In the genomic region with DNA sequence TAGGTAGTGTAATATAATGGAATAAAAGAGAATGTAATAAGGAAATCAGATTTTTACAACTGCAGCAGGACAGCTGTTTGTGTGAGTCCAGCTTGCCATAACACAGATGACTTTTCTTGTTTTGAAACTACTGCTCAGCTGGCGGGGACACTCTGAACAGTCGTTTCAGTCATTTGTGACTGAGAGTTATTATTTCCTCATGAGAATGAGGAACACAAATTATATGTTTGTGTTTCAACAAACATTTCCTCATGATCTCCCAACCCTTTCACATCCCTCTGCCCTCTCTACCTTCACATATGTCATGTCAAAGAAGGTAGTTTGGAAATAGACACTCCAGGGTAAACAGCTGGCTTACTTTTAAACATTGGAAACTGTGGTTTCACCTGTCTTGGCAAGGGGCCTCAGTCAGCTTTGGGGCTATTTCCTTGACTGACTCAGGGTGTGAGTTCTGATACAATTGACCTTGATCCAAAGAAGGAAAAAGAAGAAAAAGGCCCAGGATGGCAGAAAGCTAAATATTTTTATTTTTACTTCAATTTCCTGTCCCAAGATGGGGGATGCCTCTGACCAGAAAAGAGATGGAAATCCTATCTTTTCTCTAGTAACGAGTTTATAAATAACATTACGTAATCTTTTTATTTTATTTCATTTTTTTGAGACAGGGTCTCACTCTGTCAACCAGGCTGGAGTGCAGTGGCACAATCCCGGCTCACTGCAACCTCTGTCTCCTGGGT, we compare ENCODE assay signal across 8 cellular contexts. TPM values are rescaled to one million over a fixed set of nuclear protein-coding genes. Genes with fewer than 3 reads are reported as not detected.
DNase-seq lines count a peak whose midpoint lies in the region; ATAC-seq and TF ChIP-seq lines count a peak whose summit lies in the region.

No MANE protein-coding gene starts in this region.

- no peaks in the 10 kb centered on the region for H3K9me2 ChIP-seq in GM23338 (ENCODE audit: insufficient read depth)

- H3K9me3 ChIP-seq in breast epithelium: peaks cover 0 to 9% of the 10 kb centered on the region in 2 donors
- H3K9me3 ChIP-seq in muscle layer of duodenum (ENCODE audit: control insufficient read depth in 1 of 2, low read length in 2 of 2): peaks cover 0 to 11% of the 10 kb centered on the region in 2 donors
- H3K9me3 ChIP-seq in HAP-1: no peaks in the 10 kb centered on the region
- H3K9me3 ChIP-seq in endodermal cell (ENCODE audit: control insufficient read depth, low read length): peaks cover 5% of the 10 kb centered on the region

- ATAC-seq in GM18498 (IDR thresholded peaks at IDR 0.05; ENCODE audit: unreplicated experiment): peak; percentile 64
- no peak for ATAC-seq in GM23338

- DNase-seq in GM23338 (ENCODE audit: low spot score): no peak
- peak; percentile 71 for DNase-seq in MV-4-11 (lab: John Stamatoyannopoulos, UW)
- DNase-seq in breast epithelium (ENCODE audit: low spot score in 2 of 2): no peak
- no peak for DNase-seq in HAP-1 (ENCODE audit: low spot score in 2 of 2)
- no peak for DNase-seq in endodermal cell
- no peak for DNase-seq in COLO668 (lab: John Stamatoyannopoulos, UW; ENCODE audit: unreplicated experiment)

- in situ Hi-C loops in HAP-1 (cut with MboI; ENCODE audit: low sequenced_read_pairs): no loop called here

- H3K27me3 Mint-ChIP-seq in GM23338 (ENCODE audit: insufficient read depth, low read depth, poor library complexity) (peaks cover 10% of the 10 kb centered on the region), endodermal cell (ENCODE audit: insufficient read depth) (peaks cover 10% of the 10 kb centered on the region)

- H2AFZ ChIP-seq in GM23338: peak overlapping the region; percentile 81

- H3K4me1 ChIP-seq in GM23338 (ENCODE audit: insufficient read depth): no peaks in the 10 kb centered on the region
- no peaks in the 10 kb centered on the region for H3K4me1 ChIP-seq in breast epithelium
- H3K4me1 ChIP-seq in muscle layer of duodenum (ENCODE audit: control insufficient read depth in 1 of 2, insufficient read depth in 2 of 2, low read length in 2 of 2): peaks cover 0 to 12% of the 10 kb centered on the region in 2 donors
- no peaks in the 10 kb centered on the region for H3K4me1 ChIP-seq in HAP-1
- H3K4me1 ChIP-seq in endodermal cell (ENCODE audit: control insufficient read depth, insufficient read depth, low read length): peaks cover 4% of the 10 kb centered on the region

- no peak overlapping the region for H3K4me3 ChIP-seq in GM23338
- peak overlapping the region; percentile 45 to 66 (median 48) for H3K4me3 ChIP-seq in breast epithelium
- H3K4me3 ChIP-seq in muscle layer of duodenum (ENCODE audit: low read depth in 1 of 2, low read length in 2 of 2): peak overlapping the region; percentile 72 to 79
- H3K4me3 ChIP-seq in HAP-1: no peak overlapping the region
- H3K4me3 ChIP-seq in endodermal cell (ENCODE audit: low read length): no peak overlapping the region

- H3K36me3 Mint-ChIP-seq in GM23338 (ENCODE audit: low read depth): peaks cover 8% of the 10 kb centered on the region
- peaks cover 1% of the 10 kb centered on the region for H3K36me3 Mint-ChIP-seq in endodermal cell (ENCODE audit: low read depth)

- H3K27ac ChIP-seq in GM23338 (ENCODE audit: low read depth) (no peak overlapping the region), breast epithelium (peak overlapping the region; percentile 80 to 88), muscle layer of duodenum (ENCODE audit: low read length) (peak overlapping the region; percentile 86), endodermal cell (ENCODE audit: low read depth, low read length) (no peak overlapping the region)

- intact Hi-C loops in breast epithelium (cut with DNase I; ENCODE audit: low total_unique reads): no loop called here

- no peak overlapping the region for H3K9ac ChIP-seq in endodermal cell (ENCODE audit: extremely low read depth, low read length, poor library complexity, severe bottlenecking)

- H3K27me3 ChIP-seq in GM23338 (ENCODE audit: insufficient read depth) (no peaks in the 10 kb centered on the region), breast epithelium (no peaks in the 10 kb centered on the region), muscle layer of duodenum (ENCODE audit: low read depth, low read length) (no peaks in the 10 kb centered on the region), HAP-1 (ENCODE audit: low read depth) (no peaks in the 10 kb centered on the region), endodermal cell (ENCODE audit: control insufficient read depth, insufficient read depth, low read length, poor library complexity, severe bottlenecking) (no peaks in the 10 kb centered on the region)

- H3K36me3 ChIP-seq in GM23338 (ENCODE audit: insufficient read depth): no peaks in the 10 kb centered on the region; the same call in 1 of the 2 replicates
- no peaks in the 10 kb centered on the region for H3K36me3 ChIP-seq in breast epithelium
- peaks cover 0 to 2% of the 10 kb centered on the region in 2 donors for H3K36me3 ChIP-seq in muscle layer of duodenum (ENCODE audit: control insufficient read depth in 1 of 2, insufficient read depth in 2 of 2, low read length in 2 of 2)
- no peaks in the 10 kb centered on the region for H3K36me3 ChIP-seq in HAP-1 (replicated peaks)
- H3K36me3 ChIP-seq in endodermal cell (ENCODE audit: control insufficient read depth, insufficient read depth, low read length): no peaks in the 10 kb centered on the region

- H3F3A ChIP-seq in GM23338 (replicated peaks; ENCODE audit: low read depth): no peaks in the 10 kb centered on the region

- H3K9me3 Mint-ChIP-seq in GM23338 (peaks cover 27% of the 10 kb centered on the region), endodermal cell (peaks cover 20% of the 10 kb centered on the region)

- H3K4me1 Mint-ChIP-seq in GM23338 (peaks cover 6% of the 10 kb centered on the region; the same call in 2 of the 3 replicates), endodermal cell (peaks cover 9% of the 10 kb centered on the region)

- no peak overlapping the region for H3K27ac Mint-ChIP-seq in GM23338
- no peak overlapping the region for H3K27ac Mint-ChIP-seq in endodermal cell

- H3K4me3 Mint-ChIP-seq in GM23338 (no peak overlapping the region), endodermal cell (no peak overlapping the region)

- WGBS in endodermal cell (ENCODE audit: insufficient coverage in 1 of 2, insufficient read length in 1 of 2), 2 experiments: 86 to 96% methylated on average over 4 to 5 of the region's 5 CpGs

- no peak for TF ChIP-seq POLR2A in breast epithelium (IDR thresholded peaks at IDR 0.05)

- no peaks in the 10 kb centered on the region for H4K20me1 ChIP-seq in GM23338 (replicated peaks; ENCODE audit: insufficient read depth)

- H3K79me2 ChIP-seq in GM23338 (replicated peaks; ENCODE audit: insufficient read depth): no peaks in the 10 kb centered on the region

- TF ChIP-seq CTCF in GM23338 (conservative IDR thresholded peaks at IDR 0.05; ENCODE audit: low read depth in 2 of 2) (no peak), breast epithelium (IDR thresholded peaks at IDR 0.05) (no peak), endodermal cell (conservative IDR thresholded peaks at IDR 0.05) (no peak)

- H3K4me2 ChIP-seq in GM23338: no peak overlapping the region

TF ChIP-seq in GM23338, 12 proteins besides CTCF, POLR2A, EP300 and RAD21 (continues in another document):
- no peak for TF ChIP-seq NANOG (IDR thresholded peaks at IDR 0.05; ENCODE audit: borderline replicate concordance)
- TF ChIP-seq, protein P1, sequence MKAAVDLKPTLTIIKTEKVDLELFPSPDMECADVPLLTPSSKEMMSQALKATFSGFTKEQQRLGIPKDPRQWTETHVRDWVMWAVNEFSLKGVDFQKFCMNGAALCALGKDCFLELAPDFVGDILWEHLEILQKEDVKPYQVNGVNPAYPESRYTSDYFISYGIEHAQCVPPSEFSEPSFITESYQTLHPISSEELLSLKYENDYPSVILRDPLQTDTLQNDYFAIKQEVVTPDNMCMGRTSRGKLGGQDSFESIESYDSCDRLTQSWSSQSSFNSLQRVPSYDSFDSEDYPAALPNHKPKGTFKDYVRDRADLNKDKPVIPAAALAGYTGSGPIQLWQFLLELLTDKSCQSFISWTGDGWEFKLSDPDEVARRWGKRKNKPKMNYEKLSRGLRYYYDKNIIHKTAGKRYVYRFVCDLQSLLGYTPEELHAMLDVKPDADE (IDR thresholded peaks at IDR 0.05): no peak

RNA-seq across cellular contexts. Expression of a gene that starts 0.6 kb away (rescaled TPM):
- total RNA-seq in GM23338 (2014; rRNA removed; shearing (Covaris generic)): 0.66 and 1.7 TPM in 2 replicates
- 1.3 and 1.5 TPM in 2 replicates for polyA plus RNA-seq in GM23338 (2016; fragmentation: Nextera tagmentation; extraction: Ambion mirVana)
- total RNA-seq in breast epithelium (10 to 100 TPM in 2 of 3 donors, 1 to 10 TPM in 1; 8.5 to 56.1 (median 17.4) TPM), endodermal cell (1 to 10 TPM in 1 of 2 donors, under 1 TPM in 1; 0.82 to 2.9 TPM)
- 2.5 TPM for polyA plus RNA-seq in endodermal cell (2013, experiment 1 of 2)
- 1.1 TPM for polyA plus RNA-seq in endodermal cell (2013, experiment 2 of 2)

Comparison
In these comparisons a context has a peak if more than half of its experiments do, and no peak if none do; other contexts are left out.
1. H3K27ac ChIP-seq: peak in breast epithelium (2 of 2) and muscle layer of duodenum (single experiment); none in GM23338 (single experiment) and endodermal cell (single experiment).
2. H3K4me3 ChIP-seq: peak in breast epithelium (3 of 3) and muscle layer of duodenum (2 of 2); none in GM23338 (single experiment), HAP-1 (single experiment) and endodermal cell (single experiment).